17 cellular contexts compared by ENCODE assay signal in the genomic region with DNA sequence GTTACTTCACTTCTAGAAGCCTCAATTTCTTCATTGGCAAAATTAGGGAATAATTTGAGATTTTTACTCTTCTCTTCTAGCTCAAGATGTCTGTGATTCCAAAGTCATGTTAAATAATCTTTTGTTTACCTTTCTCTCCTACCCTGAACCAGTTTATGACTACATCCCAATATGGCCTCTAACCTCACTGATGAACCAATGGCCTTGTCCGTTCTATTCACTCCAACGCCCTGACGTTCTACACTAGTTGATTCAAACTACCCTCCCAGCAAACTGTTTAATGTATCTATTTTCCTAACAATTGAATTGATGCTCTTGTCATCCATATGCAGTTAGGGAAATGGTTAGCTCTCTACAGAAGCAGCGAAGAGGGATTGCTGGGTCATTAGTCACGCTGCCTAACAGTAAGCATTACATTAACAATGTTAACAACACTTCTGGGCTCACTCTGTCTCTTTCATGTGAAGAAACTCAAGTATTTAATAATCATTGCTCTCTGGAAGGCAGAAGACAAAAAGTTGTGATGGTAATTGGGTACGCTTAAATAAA. TPM values are rescaled to one million over a fixed set of nuclear protein-coding genes. Genes with fewer than 3 reads are reported as not detected.
DNase-seq lines count a peak whose midpoint lies in the region; ATAC-seq and TF ChIP-seq lines count a peak whose summit lies in the region.
"Had no signal": no experiment of that assay in that cellular context is flagged by ENCODE, and none has a peak within 500 bp of the region (broad histone marks: within the 10 kb centered on the region; RNA-seq: fewer than 3 reads in every experiment).

No MANE protein-coding gene starts in this region.

- H3K4me1 ChIP-seq in right atrium auricular region (peaks cover 0 to 72% of the 10 kb centered on the region in 2 donors), OCI-LY7 (ENCODE audit: insufficient read depth, low read length, poor library complexity, severe bottlenecking) (peaks cover 75% of the 10 kb centered on the region)

- peaks cover 99% of the 10 kb centered on the region for H3K79me2 ChIP-seq in OCI-LY7 (ENCODE audit: insufficient read depth, low read depth, low read length)

- H4K20me1 ChIP-seq in OCI-LY7 (ENCODE audit: insufficient read depth, low read length), result peaks cover 47% of the 10 kb centered on the region

- H3K27me3 ChIP-seq in right atrium auricular region, result no peaks in the 10 kb centered on the region
- H3K27me3 ChIP-seq: hepatocyte, pancreas had no signal

- no peak for DNase-seq in right atrium auricular region (ENCODE audit: low spot score)
- no peak for DNase-seq in left cardiac atrium
- DNase-seq in OCI-LY7 (ENCODE audit: low spot score), result no peak
- DNase-seq in iPS DF 19.7 (ENCODE audit: low read depth, low spot score), result peak; percentile 83
- DNase-seq in stimulated activated naive B cell treated with anti-CD40 and anti-IgM and Interleukin-4, amounts not matched to agents 10 μg/mL and 1 μg/mL and 100 μg/mL, for 72 hours, result no peak
- DNase-seq: ACHN; activated T-cell treated with anti-CD3 and anti-CD28 coated beads, Interleukin-2, amount 50 U/mL, for 4 hours; NCI-H187 treated with DMSO at 0.1 percent for 48 hours; NK-92 treated with Interleukin-12 subunit alpha and Interleukin-12 subunit beta, amount 100 ng/mL, for 24 hours; pancreas had no signal

- TSS peak; percentile 15 for BruUV-seq in OCI-LY7 (replicated peaks; lab: Mats Ljungman, UMichigan)

- peaks cover 68 to 100% of the 10 kb centered on the region in 2 donors for H3K4me1 Mint-ChIP-seq in stimulated activated naive B cell treated with anti-CD40 and anti-IgM and Interleukin-4, amounts not matched to agents 10 μg/mL and 1 μg/mL and 100 μg/mL, for 72 hours

- H3K4me3 ChIP-seq in right atrium auricular region (no peak overlapping the region), OCI-LY7 (ENCODE audit: low read depth, low read length, poor library complexity, severe bottlenecking) (no peak overlapping the region)
- H3K4me3 ChIP-seq: hepatocyte, pancreas had no signal

- H3K4me2 ChIP-seq in OCI-LY7 (ENCODE audit: low read length), result no peak overlapping the region
- H3K4me2 ChIP-seq: hepatocyte had no signal

- no peaks in the 10 kb centered on the region for H3K9me3 ChIP-seq in right atrium auricular region
- H3K9me3 ChIP-seq in OCI-LY7 (ENCODE audit: low read length), result no peaks in the 10 kb centered on the region
- H3K9me3 ChIP-seq: pancreas had no signal

- peak overlapping the region in 1 of 2 donors; percentile 2 for H3K4me3 Mint-ChIP-seq in stimulated activated naive B cell treated with anti-CD40 and anti-IgM and Interleukin-4, amounts not matched to agents 10 μg/mL and 1 μg/mL and 100 μg/mL, for 72 hours
- H3K4me3 Mint-ChIP-seq: activated T-cell treated with anti-CD3 and anti-CD28 coated beads, Interleukin-2, amount 50 U/mL, for 4 hours; mesothelial cell of epicardium had no signal

- H3K9me2 ChIP-seq in OCI-LY7 (ENCODE audit: insufficient read depth, low read length), result no peaks in the 10 kb centered on the region

- peak overlapping the region; percentile 42 for H3K27ac Mint-ChIP-seq in stimulated activated naive B cell treated with anti-CD40 and anti-IgM and Interleukin-4, amounts not matched to agents 10 μg/mL and 1 μg/mL and 100 μg/mL, for 72 hours
- H3K27ac Mint-ChIP-seq: mesothelial cell of epicardium had no signal

- H3K9me3 Mint-ChIP-seq in stimulated activated naive B cell treated with anti-CD40 and anti-IgM and Interleukin-4, amounts not matched to agents 10 μg/mL and 1 μg/mL and 100 μg/mL, for 72 hours, result no peaks in the 10 kb centered on the region
- H3K9me3 Mint-ChIP-seq: activated T-cell treated with anti-CD3 and anti-CD28 coated beads, Interleukin-2, amount 50 U/mL, for 4 hours; mesothelial cell of epicardium had no signal

- no peaks in the 10 kb centered on the region for H3K27me3 Mint-ChIP-seq in stimulated activated naive B cell treated with anti-CD40 and anti-IgM and Interleukin-4, amounts not matched to agents 10 μg/mL and 1 μg/mL and 100 μg/mL, for 72 hours

- TF ChIP-seq CTCF in right atrium auricular region (IDR thresholded peaks at IDR 0.05) (no peak), OCI-LY7 (conservative IDR thresholded peaks at IDR 0.05; ENCODE audit: low read length) (no peak)

- intact Hi-C loops in left cardiac atrium (cut with DNase I), result no loop called here
- intact Hi-C loops in OCI-LY7 (cut with micrococcal nuclease; ENCODE audit: unreplicated experiment), result no loop called here

- H3K27ac ChIP-seq in right atrium auricular region, result peak overlapping the region; percentile 29 to 32
- no peak overlapping the region for H3K27ac ChIP-seq in OCI-LY7 (ENCODE audit: low read depth, low read length, poor library complexity, severe bottlenecking)
- H3K27ac ChIP-seq: hepatocyte, HL-60, pancreas had no signal

- no peak overlapping the region for H2AFZ ChIP-seq in OCI-LY7 (ENCODE audit: low read length)
- H2AFZ ChIP-seq: hepatocyte had no signal

- CTCF ChIA-PET in OCI-LY7 (lab: Charles Lee; ENCODE audit: unreplicated experiment), result no interaction called here

- POLR2A ChIA-PET in OCI-LY7 (lab: Charles Lee), result interaction anchor here (0.6 to 1.7 kb wide), 2 partner anchors 18 to 25 kb away, joined by 3 to 8 read pairs; no protein-coding TSS in a partner anchor

- ATAC-seq in left cardiac atrium, result no peak
- ATAC-seq in stimulated activated naive B cell treated with anti-CD40 and anti-IgM and Interleukin-4, amounts not matched to agents 10 μg/mL and 1 μg/mL and 100 μg/mL, for 72 hours (replicated peaks), result no peak
- no peak for ATAC-seq in HG03442 (IDR thresholded peaks at IDR 0.05; ENCODE audit: unreplicated experiment)
- no peak for ATAC-seq in GM19395 (IDR thresholded peaks at IDR 0.05; ENCODE audit: unreplicated experiment)
- no peak for ATAC-seq in GM18502 (IDR thresholded peaks at IDR 0.05; ENCODE audit: poor library complexity, unreplicated experiment)
- ATAC-seq: activated T-cell treated with anti-CD3 and anti-CD28 coated beads, Interleukin-2, amount 50 U/mL, for 4 hours; esophagus mucosa; pancreas had no signal

- H3K36me3 ChIP-seq in right atrium auricular region (no peaks in the 10 kb centered on the region), OCI-LY7 (ENCODE audit: insufficient read depth, low read length) (peaks cover 17% of the 10 kb centered on the region; the same call in 1 of the 2 replicates)
- H3K36me3 ChIP-seq: pancreas had no signal

- peaks cover 24 to 54% of the 10 kb centered on the region in 2 donors for H3K36me3 Mint-ChIP-seq in stimulated activated naive B cell treated with anti-CD40 and anti-IgM and Interleukin-4, amounts not matched to agents 10 μg/mL and 1 μg/mL and 100 μg/mL, for 72 hours
- H3K36me3 Mint-ChIP-seq: mesothelial cell of epicardium had no signal

RNA-seq across cellular contexts. Expression of gene RAPGEF1, which starts 38.0 kb away (rescaled TPM):
- total RNA-seq in right atrium auricular region (10 to 100 TPM; 59.5 to 65.1 TPM), left cardiac atrium (100 to 1,000 TPM; 108 to 109 TPM), OCI-LY7 (2022) (243 and 277 TPM in 2 replicates)
- 114 and 118 TPM in 2 replicates for total RNA-seq in OCI-LY7 (2014; rRNA removed; shearing (Covaris generic))
